Comparison of ENCODE assay signal across 12 cellular contexts in the genomic region with DNA sequence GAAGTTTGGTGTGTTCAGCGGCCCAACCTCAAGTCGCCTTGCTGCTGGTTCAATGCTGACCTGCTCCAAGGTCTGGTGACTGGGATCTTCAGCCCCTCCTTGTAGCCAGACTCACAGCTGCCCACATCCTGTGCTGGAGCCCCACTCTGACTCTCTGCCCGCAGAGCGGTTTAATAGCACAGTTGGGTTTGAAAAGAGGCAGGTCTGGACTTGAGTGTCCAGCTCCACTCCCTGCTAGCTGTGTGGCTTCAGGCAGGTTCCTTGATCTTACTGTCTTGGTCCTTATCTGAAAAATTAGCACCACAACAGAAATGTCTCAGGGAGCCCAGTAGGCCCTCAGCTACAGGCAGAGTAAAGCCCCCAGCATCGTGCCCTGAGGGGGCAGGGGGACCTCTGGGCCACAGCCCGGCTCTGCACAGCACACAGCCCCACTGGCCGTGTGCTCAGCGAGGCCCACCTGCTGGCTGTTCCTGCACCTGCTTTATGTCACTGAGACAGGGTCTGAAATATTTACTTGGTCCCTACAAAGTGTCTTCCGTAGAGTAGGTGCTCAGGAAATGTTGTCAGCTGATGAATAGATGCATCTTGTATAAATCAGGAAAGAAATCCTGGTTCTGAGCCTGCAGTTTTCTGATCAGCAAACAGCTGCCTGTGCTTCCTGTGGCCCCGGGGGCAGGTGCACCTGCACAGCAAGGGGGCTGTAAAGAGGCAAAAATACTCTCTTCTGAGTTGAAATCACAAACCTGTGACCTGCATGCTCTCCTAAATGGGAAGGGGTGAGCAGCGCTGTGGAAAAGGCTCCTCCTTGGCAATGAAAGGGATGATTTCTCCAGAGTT.
DNase-seq lines count a peak whose midpoint lies in the region; ATAC-seq, FAIRE-seq and TF ChIP-seq lines count a peak whose summit lies in the region.
"Had no signal": no experiment of that assay in that cellular context is flagged by ENCODE, and none has a peak within 500 bp of the region (broad histone marks: within the 10 kb centered on the region; RNA-seq: fewer than 3 reads in every experiment).

No MANE protein-coding gene starts in this region.

- no peak overlapping the region for H2BK120ac ChIP-seq in H1 (replicated peaks; ENCODE audit: low read depth, low read length)

- no peaks in the 10 kb centered on the region for H3K27me3 Mint-ChIP-seq in type B pancreatic cell

- ATAC-seq in HG02759 (IDR thresholded peaks at IDR 0.05; ENCODE audit: unreplicated experiment): no peak
- ATAC-seq: K562 had no signal

- no peak for FAIRE-seq in H1 (lab: Jason Lieb, UNC)
- FAIRE-seq: K562 had no signal

- no peak overlapping the region for H2BK5ac ChIP-seq in H1 (ENCODE audit: low read depth, low read length)

- H2AFZ ChIP-seq in H1 (ENCODE audit: low read length): no peak overlapping the region
- H2AFZ ChIP-seq: neural progenitor cell had no signal

- H3K18ac ChIP-seq in H1 (ENCODE audit: extremely low read depth, low read length): no peak overlapping the region

- H3K56ac ChIP-seq in H1 (replicated peaks; ENCODE audit: insufficient read length, low read depth, low read length): no peak overlapping the region

- no peaks in the 10 kb centered on the region for H3K79me2 ChIP-seq in H1 (ENCODE audit: control insufficient read depth in 1 of 2, insufficient read depth in 2 of 2, low read length in 2 of 2)

- TF ChIP-seq POLR2A in H1 (IDR thresholded peaks at IDR 0.05; ENCODE audit: control extremely low read depth in 1 of 2, low read depth in 2 of 2, low read length in 2 of 2): no peak

- peaks cover 0 to 7% (median 4%) of the 10 kb centered on the region in 4 experiments; a peak in 6 of 7 replicates for H3K4me1 ChIP-seq in H1 (replicated peaks in 1 of 4; ENCODE audit: control insufficient read depth in 3 of 4, insufficient read depth in 4 of 4, low read length in 3 of 4)

- no peak overlapping the region for H3K4ac ChIP-seq in H1 (replicated peaks; ENCODE audit: insufficient read length, low read depth, low read length)

- no peak overlapping the region for H2BK20ac ChIP-seq in H1 (ENCODE audit: low read length)

- no peak overlapping the region for H3K14ac ChIP-seq in H1 (ENCODE audit: insufficient read length)

- TF ChIP-seq CTCF in H1 (IDR thresholded peaks at IDR 0.05; ENCODE audit: control extremely low read depth in 1 of 3, insufficient read depth in 1 of 3, low read depth in 1 of 3, low read length in 3 of 3) (no peak), GM20000 (IDR thresholded peaks at IDR 0.05; ENCODE audit: extremely low read depth, missing control alignments) (no peak), type B pancreatic cell (conservative IDR thresholded peaks at IDR 0.05) (no peak)

- no peak for TF ChIP-seq RAD21 in H1 (IDR thresholded peaks at IDR 0.05 in 1 of 2, conservative IDR thresholded peaks at IDR 0.05 in 1 of 2; ENCODE audit: low read depth in 2 of 2, low read length in 2 of 2)

- H3K23me2 ChIP-seq in H1 (ENCODE audit: low read depth, low read length): no peaks in the 10 kb centered on the region

- peak; percentile 38 for DNase-seq in NCI-H2107 treated with DMSO at 0.1 percent for 48 hours (lab: John Stamatoyannopoulos, UW; ENCODE audit: unreplicated experiment)
- DNase-seq in NCI-H2107 (lab: John Stamatoyannopoulos, UW): no peak
- DNase-seq in NCI-H510A treated with DMSO at 0.1 percent for 48 hours (lab: John Stamatoyannopoulos, UW): peak; percentile 42
- no peak for DNase-seq in H1 (ENCODE audit: low read depth in 1 of 2, low spot score in 2 of 2)
- DNase-seq in skeletal muscle cell (ENCODE audit: low read depth): peak; percentile 7
- no peak for DNase-seq in GM20000 (ENCODE audit: low spot score)
- no peak for DNase-seq in type B pancreatic cell (ENCODE audit: extremely low spot score, unreplicated experiment)
- DNase-seq: stimulated activated CD4-positive, alpha-beta T cell treated with anti-CD3 and anti-CD28 coated beads, Interleukin-4, amount 100 ng/mL, for 4 hours; tibial artery had no signal

- no peak overlapping the region for H4K91ac ChIP-seq in H1 (replicated peaks; ENCODE audit: insufficient read length, low read length)

- no peak overlapping the region for H2BK12ac ChIP-seq in H1 (ENCODE audit: low read depth, low read length)

- TF ChIP-seq EP300 in H1 (IDR thresholded peaks at IDR 0.05; ENCODE audit: borderline replicate concordance in 1 of 2, low read depth in 2 of 2, low read length in 2 of 2): no peak

- H3K23ac ChIP-seq in H1 (ENCODE audit: insufficient read length): no peak overlapping the region

- H4K5ac ChIP-seq in H1 (ENCODE audit: insufficient read length, low read depth, low read length): no peak overlapping the region

- peaks cover 19% of the 10 kb centered on the region for H3K36me3 Mint-ChIP-seq in type B pancreatic cell

- no peaks in the 10 kb centered on the region for H3K9me3 ChIP-seq in H1 (ENCODE audit: insufficient read depth in 2 of 2, low read depth in 1 of 2, low read length in 1 of 2)
- H3K9me3 ChIP-seq: tibial artery had no signal

- H2AK5ac ChIP-seq in H1 (ENCODE audit: low read depth, low read length): no peak overlapping the region

- H3K4me3 Mint-ChIP-seq in type B pancreatic cell: no peak overlapping the region
- H3K4me3 Mint-ChIP-seq: neural progenitor cell had no signal

- H3K4me1 Mint-ChIP-seq in type B pancreatic cell (ENCODE audit: unreplicated experiment): peaks cover 16% of the 10 kb centered on the region

- CTCF ChIA-PET in H1 (lab: Charles Lee; ENCODE audit: partially characterized antibody): interaction anchor here (0.7 to 4.5 kb wide), 8 partner anchors 8 to 519 kb away, joined by 3 to 25 read pairs (median 4); no protein-coding TSS in a partner anchor

- no peaks in the 10 kb centered on the region for H3K9me3 Mint-ChIP-seq in type B pancreatic cell
- H3K9me3 Mint-ChIP-seq: neural progenitor cell had no signal

- WGBS in H1 (ENCODE audit: extremely low coverage in 1 of 2, insufficient coverage in 1 of 2, insufficient read length in 1 of 2, insufficient replicate concordance in 2 of 2, low coverage in 1 of 2, low lambda C conversion rate in 2 of 2, missing lambda C conversion rate in 1 of 2), 2 experiments: 93% methylated on average over 11 of the region's 11 CpGs; no CpG with 5 or more reads in 1 of the 2 experiments

- H4K20me1 ChIP-seq in H1 (replicated peaks in 1 of 2; ENCODE audit: control insufficient read depth in 1 of 2, insufficient read depth in 2 of 2, low read length in 2 of 2): peaks cover 0 to 3% of the 10 kb centered on the region in 2 experiments

- H3K4me3 ChIP-seq in H1 (ENCODE audit: extremely low read depth in 1 of 4, insufficient read depth in 2 of 4, low read depth in 3 of 4, low read length in 4 of 4) (no peak overlapping the region), skeletal muscle cell (ENCODE audit: low read depth, low read length) (no peak overlapping the region)
- H3K4me3 ChIP-seq: K562, neural progenitor cell, tibial artery had no signal

- no peak overlapping the region for H3K27ac ChIP-seq in H1 (ENCODE audit: low read depth, low read length)
- H3K27ac ChIP-seq: neural progenitor cell had no signal

- no peaks in the 10 kb centered on the region for H3K79me1 ChIP-seq in H1 (ENCODE audit: low read depth, low read length)

- peak overlapping the region; percentile 46; the same call in 1 of the 2 replicates for H4K8ac ChIP-seq in H1 (ENCODE audit: extremely low read depth, insufficient read depth, low read length)

- no peak overlapping the region for H3K4me2 ChIP-seq in H1 (ENCODE audit: insufficient read depth in 1 of 2, low read depth in 2 of 2, low read length in 2 of 2)
- H3K4me2 ChIP-seq: neural progenitor cell had no signal

- H2BK15ac ChIP-seq in H1 (ENCODE audit: low read length): no peak overlapping the region

- H3K27ac Mint-ChIP-seq in type B pancreatic cell: no peak overlapping the region
- H3K27ac Mint-ChIP-seq: neural progenitor cell had no signal

- H3K36me3 ChIP-seq in H1 (ENCODE audit: control insufficient read depth in 2 of 4, insufficient read depth in 4 of 4, low read length in 3 of 4): peaks cover 0 to 3% (median 0%) of the 10 kb centered on the region in 4 experiments; a peak in 3 of 8 replicates

- no peak overlapping the region for H3K9ac ChIP-seq in H1 (replicated peaks in 1 of 4; ENCODE audit: extremely low read depth in 1 of 4, low read depth in 3 of 4, low read length in 3 of 4)
- H3K9ac ChIP-seq: neural progenitor cell had no signal

- POLR2A ChIA-PET in H1 (lab: Charles Lee; ENCODE audit: partially characterized antibody): interaction anchor here (0.6 kb wide), 1 partner anchor 120 kb away, joined by 5 read pairs; no protein-coding TSS in a partner anchor

- H3K27me3 ChIP-seq in H1 (replicated peaks in 1 of 4; ENCODE audit: control insufficient read depth in 3 of 4, extremely low read depth in 1 of 4, insufficient read depth in 3 of 4, low read length in 3 of 4): no peaks in the 10 kb centered on the region
- H3K27me3 ChIP-seq: neural progenitor cell, tibial artery had no signal

TF ChIP-seq in H1, 55 proteins besides CTCF, POLR2A, EP300 and RAD21:
- TF ChIP-seq NANOG (IDR thresholded peaks at IDR 0.05; ENCODE audit: insufficient read depth, low read depth, low read length, poor library complexity, severe bottlenecking): no peak
- no peak for TF ChIP-seq CHD2 (IDR thresholded peaks at IDR 0.05; ENCODE audit: low read length)
- no peak for TF ChIP-seq TBP (IDR thresholded peaks at IDR 0.05; ENCODE audit: low read depth, low read length)
- no peak for TF ChIP-seq JUN (IDR thresholded peaks at IDR 0.05; ENCODE audit: low read depth, low read length)
- TF ChIP-seq, protein P1, sequence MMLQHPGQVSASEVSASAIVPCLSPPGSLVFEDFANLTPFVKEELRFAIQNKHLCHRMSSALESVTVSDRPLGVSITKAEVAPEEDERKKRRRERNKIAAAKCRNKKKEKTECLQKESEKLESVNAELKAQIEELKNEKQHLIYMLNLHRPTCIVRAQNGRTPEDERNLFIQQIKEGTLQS (IDR thresholded peaks at IDR 0.05; ENCODE audit: insufficient read depth, low read depth, low read length): no peak
- no peak for TF ChIP-seq EZH2 (IDR thresholded peaks at IDR 0.05; ENCODE audit: low read depth, low read length, severe bottlenecking)

Comparison
In these comparisons a context has a peak if more than half of its experiments do, and no peak if none do; other contexts are left out.
1. DNase-seq: peak in NCI-H2107 treated with DMSO at 0.1 percent for 48 hours (single experiment), NCI-H510A treated with DMSO at 0.1 percent for 48 hours (single experiment) and skeletal muscle cell (single experiment); none in NCI-H2107 (single experiment), H1 (0 of 2), GM20000 (single experiment) and type B pancreatic cell (single experiment).